13 cellular contexts compared by ENCODE assay signal in genomic region chr11:413120-414081, GRCh38. TPM values are rescaled to one million over a fixed set of nuclear protein-coding genes. Genes with fewer than 3 reads are reported as not detected.
DNase-seq lines count a peak whose midpoint lies in the region; ATAC-seq and TF ChIP-seq lines count a peak whose summit lies in the region.
"Had no signal": no experiment of that assay in that cellular context is flagged by ENCODE, and none has a peak within 500 bp of the region (broad histone marks: within the 10 kb centered on the region; RNA-seq: fewer than 3 reads in every experiment).

No MANE protein-coding gene starts in this region.

- peaks cover 3% of the 10 kb centered on the region for H3K4me1 ChIP-seq in testis

- H3K9me3 Mint-ChIP-seq in activated T-helper 17 cell treated with anti-CD3 and anti-CD28 coated beads, Interleukin-2, amount 50 U/mL, for 72 hours, result no peaks in the 10 kb centered on the region
- no peaks in the 10 kb centered on the region for H3K9me3 Mint-ChIP-seq in nephron progenitor cell
- H3K9me3 Mint-ChIP-seq: activated naive CD4-positive, alpha-beta T cell treated with anti-CD3 and anti-CD28 coated beads, Interleukin-2, amount 50 U/mL, for 72 hours had no signal

- TF ChIP-seq POLR2A in testis (IDR thresholded peaks at IDR 0.05), result no peak

- H3K4me3 ChIP-seq in HL-60 (replicated peaks; ENCODE audit: insufficient read depth, low read length) (peak overlapping the region; percentile 48; the same call in 1 of the 2 replicates), testis (no peak overlapping the region)

- H3K9me3 ChIP-seq in testis, result no peaks in the 10 kb centered on the region
- H3K9me3 ChIP-seq: neutrophil had no signal

- peak overlapping the region; percentile 52 for H3K27ac ChIP-seq in HL-60 (replicated peaks)
- H3K27ac ChIP-seq in testis, result no peak overlapping the region
- H3K27ac ChIP-seq: coronary artery, neutrophil had no signal

- intact Hi-C loops in testis (cut with DNase I; ENCODE audit: low total_unique reads), result no loop called here

- 46 to 61% methylated on average over 6 to 14 of the region's 14 CpGs for WGBS in testis, 2 donors

- H3K4me3 Mint-ChIP-seq in activated T-helper 17 cell treated with anti-CD3 and anti-CD28 coated beads, Interleukin-2, amount 50 U/mL, for 72 hours, result peak overlapping the region; percentile 90
- no peak overlapping the region for H3K4me3 Mint-ChIP-seq in nephron progenitor cell

- H3K36me3 Mint-ChIP-seq in activated T-helper 17 cell treated with anti-CD3 and anti-CD28 coated beads, Interleukin-2, amount 50 U/mL, for 72 hours (ENCODE audit: low read depth), result no peaks in the 10 kb centered on the region
- H3K36me3 Mint-ChIP-seq in nephron progenitor cell (ENCODE audit: low read depth), result no peaks in the 10 kb centered on the region
- H3K36me3 Mint-ChIP-seq: activated naive CD4-positive, alpha-beta T cell treated with anti-CD3 and anti-CD28 coated beads, Interleukin-2, amount 50 U/mL, for 72 hours had no signal

- H3K4me1 Mint-ChIP-seq in activated T-helper 17 cell treated with anti-CD3 and anti-CD28 coated beads, Interleukin-2, amount 50 U/mL, for 72 hours, result peaks cover 18% of the 10 kb centered on the region
- H3K4me1 Mint-ChIP-seq in nephron progenitor cell, result peaks cover 17% of the 10 kb centered on the region

- DNase-seq in NCI-H2196 (lab: John Stamatoyannopoulos, UW; ENCODE audit: unreplicated experiment), result peak; percentile 20
- no peak for DNase-seq in NCI-H2196 treated with DMSO at 0.1 percent for 48 hours (lab: John Stamatoyannopoulos, UW; ENCODE audit: unreplicated experiment)
- peak; percentile 65 to 68 for DNase-seq in HL-60 (ENCODE audit: low read depth in 1 of 2, low spot score in 1 of 2)
- peak; percentile 6 for DNase-seq in nephron progenitor cell
- no peak for DNase-seq in testis
- DNase-seq in GDM1 (lab: John Stamatoyannopoulos, UW), result no peak
- no peak for DNase-seq in left lobe of liver (ENCODE audit: low spot score)
- DNase-seq: NCI-H2029, OCI-M1 had no signal

- no peak overlapping the region for H3K27ac Mint-ChIP-seq in activated T-helper 17 cell treated with anti-CD3 and anti-CD28 coated beads, Interleukin-2, amount 50 U/mL, for 72 hours
- no peak overlapping the region for H3K27ac Mint-ChIP-seq in nephron progenitor cell

- H3K36me3 ChIP-seq in testis (ENCODE audit: low read depth, missing control alignments), result no peaks in the 10 kb centered on the region
- H3K36me3 ChIP-seq: neutrophil had no signal

- ATAC-seq in activated T-helper 17 cell treated with anti-CD3 and anti-CD28 coated beads, Interleukin-2, amount 50 U/mL, for 72 hours (replicated peaks), result no peak
- ATAC-seq in left lobe of liver, result no peak

- H3K27me3 Mint-ChIP-seq in activated T-helper 17 cell treated with anti-CD3 and anti-CD28 coated beads, Interleukin-2, amount 50 U/mL, for 72 hours, result no peaks in the 10 kb centered on the region
- H3K27me3 Mint-ChIP-seq in nephron progenitor cell (ENCODE audit: low read depth, poor library complexity), result peaks cover 50% of the 10 kb centered on the region

- H3K27me3 ChIP-seq in HL-60 (ENCODE audit: insufficient read depth, poor library complexity, severe bottlenecking) (no peaks in the 10 kb centered on the region), testis (no peaks in the 10 kb centered on the region)

- TF ChIP-seq CTCF in HL-60 (IDR thresholded peaks at IDR 0.05; ENCODE audit: insufficient read depth, low read length) (no peak), nephron progenitor cell (IDR thresholded peaks at IDR 0.05) (no peak), testis (IDR thresholded peaks at IDR 0.05) (no peak)

RNA-seq across cellular contexts. Expression of gene SIGIRR, which starts 1.4 kb away (rescaled TPM):
- total RNA-seq in activated T-helper 17 cell treated with anti-CD3 and anti-CD28 coated beads, Interleukin-2, amount 50 U/mL, for 72 hours, result 10 to 100 TPM; 49.5 to 55.7 TPM
- 10 to 100 TPM; 39.3 to 43.8 TPM for total RNA-seq in testis
- 35.5 TPM for polyA plus RNA-seq in testis (ENCODE audit: insufficient read depth, low read depth, low replicate concordance)
- 96.2 TPM for total RNA-seq in left lobe of liver

RNA-seq across cellular contexts. Expression of gene PKP3, which starts 19.4 kb away (rescaled TPM):
- total RNA-seq in activated T-helper 17 cell treated with anti-CD3 and anti-CD28 coated beads, Interleukin-2, amount 50 U/mL, for 72 hours, result not detected
- total RNA-seq in testis (1 to 10 TPM; 1.6 to 3.1 TPM), left lobe of liver (1.2 TPM)
- 1.2 TPM for polyA plus RNA-seq in testis (ENCODE audit: insufficient read depth, low read depth, low replicate concordance)

RNA-seq across cellular contexts. Expression of gene ANO9, which starts 28.4 kb away (rescaled TPM):
- total RNA-seq in activated T-helper 17 cell treated with anti-CD3 and anti-CD28 coated beads, Interleukin-2, amount 50 U/mL, for 72 hours, result 100 to 1,000 TPM in 1 of 2 donors, 10 to 100 TPM in 1; 36.0 to 119 TPM
- total RNA-seq in testis, result 1 to 10 TPM; 1.9 to 2.9 TPM
- 1.6 TPM for polyA plus RNA-seq in testis (ENCODE audit: insufficient read depth, low read depth, low replicate concordance)
- total RNA-seq in left lobe of liver, result 0.83 TPM

RNA-seq across cellular contexts. Expression of gene PTDSS2, which starts 36.7 kb away (rescaled TPM):
- total RNA-seq in activated T-helper 17 cell treated with anti-CD3 and anti-CD28 coated beads, Interleukin-2, amount 50 U/mL, for 72 hours, result 10 to 100 TPM; 24.1 to 28.0 TPM
- total RNA-seq in testis, result 100 to 1,000 TPM; 107 to 160 TPM
- polyA plus RNA-seq in testis (ENCODE audit: insufficient read depth, low read depth, low replicate concordance), result 116 TPM
- 10.2 TPM for total RNA-seq in left lobe of liver

RNA-seq across cellular contexts. Expression of gene B4GALNT4, which starts 44.1 kb away (rescaled TPM):
- 1 to 10 TPM; 1.4 to 9.4 TPM for total RNA-seq in activated T-helper 17 cell treated with anti-CD3 and anti-CD28 coated beads, Interleukin-2, amount 50 U/mL, for 72 hours
- total RNA-seq in testis (10 to 100 TPM in 1 of 2 donors, 1 to 10 TPM in 1; 7.2 to 10.1 TPM), left lobe of liver (0.28 TPM)
- 4.3 TPM for polyA plus RNA-seq in testis (ENCODE audit: insufficient read depth, low read depth, low replicate concordance)

Comparison
In these comparisons a context has a peak if more than half of its experiments do, and no peak if none do; other contexts are left out.
1. DNase-seq: peak in NCI-H2196 (single experiment), HL-60 (2 of 2) and nephron progenitor cell (single experiment); none in NCI-H2196 treated with DMSO at 0.1 percent for 48 hours (single experiment), testis (single experiment), GDM1 (single experiment) and left lobe of liver (single experiment).
2. RNA of gene ANO9, which starts 28.4 kb away (total RNA-seq): 36.0 to 119 TPM in activated T-helper 17 cell treated with anti-CD3 and anti-CD28 coated beads, Interleukin-2, amount 50 U/mL, for 72 hours; 1.9 to 2.9 TPM in testis and 0.83 TPM in left lobe of liver (single experiment); every median in the first group is over 4 times any median in the second.